In genomic region chr2:156399950-156400703, GRCh38 we compare ENCODE assay signal across 8 cellular contexts. TPM values are rescaled to one million over a fixed set of nuclear protein-coding genes. Genes with fewer than 3 reads are reported as not detected.
A peak's percentile ranks its signal among the peaks of the same experiment; 100 is the strongest.
DNase-seq lines count a peak whose midpoint lies in the region; ATAC-seq and TF ChIP-seq lines count a peak whose summit lies in the region.

No MANE protein-coding gene starts in this region.

- TF ChIP-seq CTCF in BJ (IDR thresholded peaks at IDR 0.05; ENCODE audit: insufficient read depth, low read depth, low read length) (no peak), activated B cell treated with CpG ODN at 0.5 μM for 24 hours (IDR thresholded peaks at IDR 0.05) (no peak), epithelial cell of esophagus (IDR thresholded peaks at IDR 0.05; ENCODE audit: insufficient read depth, low read depth, low read length, missing control alignments) (no peak), suprapubic skin (IDR thresholded peaks at IDR 0.05) (no peak)

- no peaks in the 10 kb centered on the region for H3K9me3 ChIP-seq in suprapubic skin

- peak overlapping the region; percentile 99 for H3K27ac Mint-ChIP-seq in activated B cell treated with CpG ODN at 0.5 μM for 24 hours

- peaks cover 6% of the 10 kb centered on the region for H3K27me3 Mint-ChIP-seq in activated B cell treated with CpG ODN at 0.5 μM for 24 hours

- intact Hi-C loops in activated B cell treated with CpG ODN at 0.5 μM for 24 hours (cut with micrococcal nuclease), result loop anchor here (1.0 to 10.0 kb wide), 8 partner anchors 31 to 1475 kb away; partner anchors contain the start of genes ACVR1 and GPD2

- peak overlapping the region; percentile 92 for H3K27ac ChIP-seq in suprapubic skin

- WGBS in suprapubic skin, result 0% methylated on average over 12 of the region's 36 CpGs

- TF ChIP-seq POLR2A in GM18505 (IDR thresholded peaks at IDR 0.05; ENCODE audit: borderline replicate concordance, extremely low read depth, insufficient read depth, insufficient read length), result no peak
- TF ChIP-seq POLR2A in suprapubic skin (IDR thresholded peaks at IDR 0.05), result no peak

- H3K4me1 ChIP-seq in suprapubic skin, result peaks cover 15% of the 10 kb centered on the region

- no peaks in the 10 kb centered on the region; the same call in 1 of the 2 replicates for H3K27me3 ChIP-seq in BJ (ENCODE audit: control insufficient read depth, insufficient read depth, low read length)
- H3K27me3 ChIP-seq in suprapubic skin, result no peaks in the 10 kb centered on the region

- H3K36me3 Mint-ChIP-seq in activated B cell treated with CpG ODN at 0.5 μM for 24 hours (ENCODE audit: low read depth), result peaks cover 10% of the 10 kb centered on the region

- H3K4me3 ChIP-seq in BJ (ENCODE audit: low read depth, low read length), result peak overlapping the region; percentile 57
- peak overlapping the region; percentile 85 for H3K4me3 ChIP-seq in epithelial cell of esophagus (ENCODE audit: low read length)
- H3K4me3 ChIP-seq in suprapubic skin, result peak overlapping the region; percentile 92

- DNase-seq in BJ (ENCODE audit: low read depth) (no peak), NCI-H2029 (lab: John Stamatoyannopoulos, UW) (peak; percentile 66), activated B cell treated with CpG ODN at 0.5 μM for 24 hours (peak; percentile 54), epithelial cell of esophagus (ENCODE audit: low read depth) (peak; percentile 73), midbrain (lab: John Stamatoyannopoulos, UW) (peak; percentile 87), suprapubic skin (ENCODE audit: low spot score in 2 of 2) (peak; percentile 86 to 88)

- H3K36me3 ChIP-seq in BJ (ENCODE audit: control insufficient read depth, insufficient read depth, low read length) (no peaks in the 10 kb centered on the region), suprapubic skin (no peaks in the 10 kb centered on the region)

- peaks cover 35% of the 10 kb centered on the region for H3K4me1 Mint-ChIP-seq in activated B cell treated with CpG ODN at 0.5 μM for 24 hours

- no peaks in the 10 kb centered on the region for H3K9me3 Mint-ChIP-seq in activated B cell treated with CpG ODN at 0.5 μM for 24 hours

- no peak for TF ChIP-seq EP300 in suprapubic skin (IDR thresholded peaks at IDR 0.05)

- H3K4me3 Mint-ChIP-seq in activated B cell treated with CpG ODN at 0.5 μM for 24 hours, result peak overlapping the region; percentile 96

- ATAC-seq in GM18505 (IDR thresholded peaks at IDR 0.05; ENCODE audit: unreplicated experiment) (peak; percentile 37), HG02885 (IDR thresholded peaks at IDR 0.05; ENCODE audit: poor library complexity, unreplicated experiment) (peak; percentile 40), activated B cell treated with CpG ODN at 0.5 μM for 24 hours (ENCODE audit: low read depth) (peak; percentile 45)

- POLR2A ChIA-PET in BJ (lab: Charles Lee), result interaction anchor here (0.6 to 1.1 kb wide), 2 partner anchors 12 to 66 kb away, joined by 3 to 4 read pairs; no protein-coding TSS in a partner anchor
- POLR2A ChIA-PET in activated B cell treated with CpG ODN at 0.5 μM for 24 hours (lab: Charles Lee), result interaction anchor here (1.2 to 3.7 kb wide), 6 partner anchors 36 to 138 kb away, joined by 3 to 66 read pairs (median 17); partner anchors contain the start of genes GPD2 and NR4A2

- CTCF ChIA-PET in BJ (lab: Yijun Ruan, JAX), result interaction anchor here (1.0 to 2.1 kb wide), 4 partner anchors 65 to 189 kb away, joined by 3 to 8 read pairs (median 5); no protein-coding TSS in a partner anchor
- CTCF ChIA-PET in activated B cell treated with CpG ODN at 0.5 μM for 24 hours (lab: Charles Lee), result interaction anchor here (1.0 to 2.0 kb wide), 7 partner anchors 9 to 189 kb away, joined by 3 to 17 read pairs (median 4); no protein-coding TSS in a partner anchor

RNA-seq across cellular contexts. Expression of gene GPD2, which starts 36.1 kb away (rescaled TPM):
- 13.5 and 22.5 TPM in 2 replicates for polyA plus RNA-seq in BJ (2011; rRNA removed)
- polyA minus RNA-seq in BJ (2011; rRNA and poly(A)+ RNA removed), result 25.1 and 28.1 TPM in 2 replicates
- total RNA-seq in activated B cell treated with CpG ODN at 0.5 μM for 24 hours, result 17.8 and 18.3 TPM in 2 replicates
- total RNA-seq in suprapubic skin, result 10 to 100 TPM; 34.7 to 77.5 (median 50.3) TPM
